In genomic region chr1:219967361-219967760, GRCh38 we compare ENCODE assay signal across 1 cellular context.
TF ChIP-seq lines count a peak whose summit lies in the region.

No MANE protein-coding gene starts in this region.

TF ChIP-seq in WTC11, 78 proteins besides CTCF, POLR2A, EP300 and RAD21 (continued from another document):
- TF ChIP-seq, protein P1, sequence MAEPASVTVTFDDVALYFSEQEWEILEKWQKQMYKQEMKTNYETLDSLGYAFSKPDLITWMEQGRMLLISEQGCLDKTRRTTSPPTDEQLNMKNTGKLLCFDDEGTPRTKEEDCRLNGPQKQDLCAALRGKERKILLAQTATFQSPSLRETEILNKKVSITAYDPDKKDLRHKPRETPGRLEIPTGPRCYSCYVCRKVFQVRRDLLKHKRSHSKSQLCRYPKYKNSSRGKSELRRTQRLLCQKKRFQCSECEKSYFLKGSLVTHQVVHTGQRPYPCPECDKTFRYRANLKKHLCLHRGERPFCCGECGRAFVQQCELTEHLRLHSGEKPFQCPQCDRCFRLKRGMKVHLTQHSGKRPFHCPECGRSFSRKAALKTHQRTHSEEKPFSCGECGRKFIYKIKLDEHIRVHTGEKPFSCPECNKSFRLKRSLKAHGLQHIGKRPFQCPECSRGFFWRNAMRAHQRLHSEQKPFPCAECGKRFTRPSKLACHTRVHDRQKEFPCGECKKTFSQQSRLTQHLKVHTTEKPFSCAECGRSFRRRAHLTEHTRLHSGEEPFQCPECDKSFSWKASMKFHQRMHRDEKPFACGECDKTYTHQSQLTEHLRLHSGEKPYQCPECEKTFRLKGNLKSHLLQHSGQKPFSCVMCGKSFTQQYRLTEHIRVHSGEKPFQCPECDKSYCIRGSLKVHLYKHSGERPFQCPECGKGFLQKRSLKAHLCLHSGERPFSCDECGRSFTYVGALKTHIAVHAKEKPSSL (CRISPR knock-in tag; conservative IDR thresholded peaks at IDR 0.05) = no peak
- no peak for TF ChIP-seq ZNF281 (CRISPR knock-in tag; IDR thresholded peaks at IDR 0.05)
- TF ChIP-seq ZNF219 (CRISPR knock-in tag; IDR thresholded peaks at IDR 0.05; ENCODE audit: borderline replicate concordance) = no peak
- no peak for TF ChIP-seq TCF7 (CRISPR knock-in tag; IDR thresholded peaks at IDR 0.05; ENCODE audit: low read depth)
- TF ChIP-seq, protein P2, sequence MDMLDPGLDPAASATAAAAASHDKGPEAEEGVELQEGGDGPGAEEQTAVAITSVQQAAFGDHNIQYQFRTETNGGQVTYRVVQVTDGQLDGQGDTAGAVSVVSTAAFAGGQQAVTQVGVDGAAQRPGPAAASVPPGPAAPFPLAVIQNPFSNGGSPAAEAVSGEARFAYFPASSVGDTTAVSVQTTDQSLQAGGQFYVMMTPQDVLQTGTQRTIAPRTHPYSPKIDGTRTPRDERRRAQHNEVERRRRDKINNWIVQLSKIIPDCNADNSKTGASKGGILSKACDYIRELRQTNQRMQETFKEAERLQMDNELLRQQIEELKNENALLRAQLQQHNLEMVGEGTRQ (CRISPR knock-in tag; IDR thresholded peaks at IDR 0.05) = no peak
- no peak for TF ChIP-seq NR1H2 (CRISPR knock-in tag; IDR thresholded peaks at IDR 0.05)
- TF ChIP-seq ATF1 (CRISPR knock-in tag; IDR thresholded peaks at IDR 0.05) = no peak
- TF ChIP-seq USF1 (CRISPR knock-in tag; IDR thresholded peaks at IDR 0.05) = no peak
- TF ChIP-seq SMAD3 (CRISPR knock-in tag; IDR thresholded peaks at IDR 0.05; ENCODE audit: borderline replicate concordance) = no peak
- TF ChIP-seq, protein P3, sequence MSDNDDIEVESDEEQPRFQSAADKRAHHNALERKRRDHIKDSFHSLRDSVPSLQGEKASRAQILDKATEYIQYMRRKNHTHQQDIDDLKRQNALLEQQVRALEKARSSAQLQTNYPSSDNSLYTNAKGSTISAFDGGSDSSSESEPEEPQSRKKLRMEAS (CRISPR knock-in tag; IDR thresholded peaks at IDR 0.05) = no peak
